22 cellular contexts compared by ENCODE assay signal in the genomic region with DNA sequence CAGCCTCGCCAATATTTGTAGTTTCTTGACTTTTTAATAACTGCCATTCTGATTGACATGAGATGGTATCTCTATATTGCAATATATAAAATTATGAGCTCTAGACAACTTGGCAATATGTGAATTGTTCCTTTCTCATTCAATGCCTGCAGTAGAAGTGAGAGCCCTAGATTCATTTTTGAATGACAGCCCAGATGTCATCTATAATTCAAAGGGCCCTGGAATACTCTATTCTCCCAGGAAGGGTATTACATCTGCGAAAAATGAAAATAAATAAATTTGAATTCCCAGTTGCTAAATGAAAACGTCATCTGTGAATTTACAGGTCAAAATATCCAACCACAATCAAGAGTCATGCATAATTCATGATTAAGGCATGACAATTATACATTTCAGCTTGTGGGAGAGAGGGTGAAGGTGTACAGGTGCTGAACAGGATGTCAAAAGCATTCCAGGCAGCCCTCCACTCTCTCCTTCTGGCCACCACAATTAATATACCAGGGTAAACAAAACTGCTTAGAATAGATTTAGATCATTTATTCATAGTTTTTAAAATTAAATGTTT.
"Had no signal": no experiment of that assay in that cellular context is flagged by ENCODE, and none has a peak within 500 bp of the region (broad histone marks: within the 10 kb centered on the region; RNA-seq: fewer than 3 reads in every experiment).

No MANE protein-coding gene starts in this region.

- H3K9me3 ChIP-seq: ascending aorta, Peyer's patch, SJSA1 had no signal

- H3K36me3 ChIP-seq: ascending aorta, Peyer's patch, SJSA1 had no signal

- H3K27me3 ChIP-seq: ascending aorta, Peyer's patch, SJSA1 had no signal

- H3K27me3 Mint-ChIP-seq: activated CD8-positive, alpha-beta T cell treated with anti-CD3 and anti-CD28 coated beads for 36 hours; activated naive CD8-positive, alpha-beta T cell treated with anti-CD3 and anti-CD28 coated beads, Interleukin-2, amount 10 ng/mL, durations not matched to agents 7 days and 5 days had no signal

- H3K4me3 ChIP-seq: ascending aorta, Peyer's patch, SJSA1 had no signal

- H3K27ac ChIP-seq: ascending aorta, Peyer's patch, SJSA1 had no signal

- H3K9me3 Mint-ChIP-seq: activated CD8-positive, alpha-beta T cell treated with anti-CD3 and anti-CD28 coated beads for 36 hours; activated naive CD8-positive, alpha-beta T cell treated with anti-CD3 and anti-CD28 coated beads, Interleukin-2, amount 10 ng/mL, durations not matched to agents 7 days and 5 days; activated T-helper 2 cell treated with anti-CD3 and anti-CD28 coated beads, Interferon-gamma antibody, Interleukin-2, Interleukin-4, amounts not matched to agents 10 μg/mL and 5 μg/mL and 100 μg/mL, durations not matched to agents 14 hours and 24 hours and 36 hours; T-helper 1 cell treated with Interleukin-12 subunit alpha and Interleukin-12 subunit beta and Interleukin-4 antibody, amounts not matched to agents 30 μg/mL and 1 μg/mL, for 36 hours had no signal

- H3K4me3 Mint-ChIP-seq: activated CD8-positive, alpha-beta T cell treated with anti-CD3 and anti-CD28 coated beads for 36 hours; activated naive CD8-positive, alpha-beta T cell treated with anti-CD3 and anti-CD28 coated beads, Interleukin-2, amount 10 ng/mL, durations not matched to agents 7 days and 5 days; activated T-cell treated with anti-CD3 and anti-CD28 coated beads, Interleukin-2, amount 50 U/mL, for 72 hours; T-helper 1 cell treated with Interleukin-12 subunit alpha and Interleukin-12 subunit beta and Interleukin-4 antibody, amounts not matched to agents 30 μg/mL and 1 μg/mL, for 36 hours had no signal

- H3K27ac Mint-ChIP-seq: activated CD8-positive, alpha-beta T cell treated with anti-CD3 and anti-CD28 coated beads for 36 hours; activated naive CD8-positive, alpha-beta T cell treated with anti-CD3 and anti-CD28 coated beads, Interleukin-2, amount 10 ng/mL, durations not matched to agents 7 days and 5 days; activated T-cell treated with anti-CD3 and anti-CD28 coated beads, Interleukin-2, amount 50 U/mL, for 72 hours; activated T-helper 2 cell treated with anti-CD3 and anti-CD28 coated beads, Interferon-gamma antibody, Interleukin-2, Interleukin-4, amounts not matched to agents 10 μg/mL and 5 μg/mL and 100 μg/mL, durations not matched to agents 14 hours and 24 hours and 36 hours; T-helper 1 cell treated with Interleukin-12 subunit alpha and Interleukin-12 subunit beta and Interleukin-4 antibody, amounts not matched to agents 30 μg/mL and 1 μg/mL, for 36 hours had no signal

- H3K36me3 Mint-ChIP-seq: activated naive CD8-positive, alpha-beta T cell treated with anti-CD3 and anti-CD28 coated beads, Interleukin-2, amount 10 ng/mL, durations not matched to agents 7 days and 5 days had no signal

- H3K4me1 ChIP-seq: ascending aorta, Peyer's patch, SJSA1 had no signal

- H3K4me1 Mint-ChIP-seq: activated naive CD8-positive, alpha-beta T cell treated with anti-CD3 and anti-CD28 coated beads, Interleukin-2, amount 10 ng/mL, durations not matched to agents 7 days and 5 days had no signal

- DNase-seq: activated CD4-positive, alpha-beta T cell treated with anti-CD3 and anti-CD28 coated beads for 4 hours; activated CD8-positive, alpha-beta memory T cell treated with anti-CD3 and anti-CD28 coated beads, Interleukin-2, amount 50 U/mL, for 4 hours; activated CD8-positive, alpha-beta T cell treated with anti-CD3 and anti-CD28 coated beads for 36 hours; activated naive CD4-positive, alpha-beta T cell treated with anti-CD3 and anti-CD28 coated beads, Interleukin-2, amount 50 U/mL, for 16 hours; activated naive CD8-positive, alpha-beta T cell treated with anti-CD3 and anti-CD28 coated beads, Interleukin-2, amount 10 ng/mL, durations not matched to agents 7 days and 5 days; activated T-cell treated with anti-CD3 and anti-CD28 coated beads, Interleukin-2, amount 50 U/mL, for 72 hours; amniotic stem cell; caudate nucleus; Kasumi-1; KBM-7; NCI-H1048; NCI-H1694; NCI-H2029 treated with DMSO at 0.1 percent for 48 hours; NCI-H345; NCI-H510A; NCI-H526 treated with DMSO at 0.1 percent for 48 hours; Peyer's patch; SHP77 had no signal
